Comparison of ENCODE assay signal across 8 cellular contexts in the genomic region with DNA sequence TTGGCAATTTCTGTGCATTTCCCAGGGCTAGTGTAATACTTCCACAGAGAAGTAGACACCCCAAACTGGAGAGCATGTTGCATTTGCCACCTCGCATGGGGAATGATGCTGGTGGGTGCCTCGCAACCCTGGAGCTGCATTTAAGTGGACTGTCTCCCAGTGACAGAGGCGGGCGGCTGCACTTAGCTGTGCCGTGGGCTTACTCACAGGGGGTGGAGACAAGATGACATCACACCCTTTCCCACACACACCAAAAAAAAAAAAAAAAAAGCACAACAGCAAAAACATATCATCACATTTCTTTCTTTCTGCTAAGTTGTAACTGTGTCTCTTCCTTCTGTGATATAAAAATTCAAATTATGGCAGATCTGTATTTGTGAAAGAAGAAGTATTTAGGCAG. TPM values are rescaled to one million over a fixed set of nuclear protein-coding genes. Genes with fewer than 3 reads are reported as not detected.
DNase-seq lines count a peak whose midpoint lies in the region; ATAC-seq and TF ChIP-seq lines count a peak whose summit lies in the region.

TSS of gene ABI3BP (minus strand) at position 113 of the 400 bp plus-strand sequence. CDS start at position 76, 37 bp downstream.

- TF ChIP-seq CTCF in BJ (IDR thresholded peaks at IDR 0.05; ENCODE audit: insufficient read depth, low read depth, low read length) (no peak), epithelial cell of esophagus (IDR thresholded peaks at IDR 0.05; ENCODE audit: insufficient read depth, low read depth, low read length, missing control alignments) (no peak), mucosa of descending colon (IDR thresholded peaks at IDR 0.05) (no peak), uterus (IDR thresholded peaks at IDR 0.05) (no peak)

- H3K4me1 ChIP-seq in mucosa of descending colon (ENCODE audit: low read depth) (peaks cover 14% of the 10 kb centered on the region), uterus (no peaks in the 10 kb centered on the region)

- DNase-seq in BJ (ENCODE audit: low read depth) (peak; percentile 44), OCI-M1 (lab: John Stamatoyannopoulos, UW) (peak; percentile 73), epithelial cell of esophagus (ENCODE audit: low read depth) (peak; percentile 86), mucosa of descending colon (peak; percentile 44 to 71 (median 56)), uterus (peak; percentile 77 to 86), SHP77 (lab: John Stamatoyannopoulos, UW) (no peak)

- H3K4me3 ChIP-seq in BJ (ENCODE audit: low read depth, low read length): peak within 1 kb of the TSS; percentile 44
- peak within 1 kb of the TSS; percentile 26 for H3K4me3 ChIP-seq in epithelial cell of esophagus (ENCODE audit: low read length)
- no peak within 1 kb of the TSS for H3K4me3 ChIP-seq in mucosa of descending colon
- peak within 1 kb of the TSS; percentile 20 to 41 for H3K4me3 ChIP-seq in uterus

- H3K27me3 ChIP-seq in BJ (ENCODE audit: control insufficient read depth, insufficient read depth, low read length): no peaks in the 10 kb centered on the region
- no peaks in the 10 kb centered on the region for H3K27me3 ChIP-seq in uterus

- CTCF ChIA-PET in BJ (lab: Yijun Ruan, JAX): interaction anchor here (0.6 kb wide), 1 partner anchor 40 kb away, joined by 5 read pairs; no protein-coding TSS in a partner anchor

- POLR2A ChIA-PET in BJ (lab: Charles Lee): no interaction called here

- H3K36me3 ChIP-seq in BJ (ENCODE audit: control insufficient read depth, insufficient read depth, low read length) (no peaks in the 10 kb centered on the region), mucosa of descending colon (ENCODE audit: low read depth) (no peaks in the 10 kb centered on the region), uterus (no peaks in the 10 kb centered on the region)

- peak; percentile 56 to 61 for TF ChIP-seq POLR2A in uterus (IDR thresholded peaks at IDR 0.05)

- peak within 1 kb of the TSS; percentile 78 to 91 for H3K27ac ChIP-seq in uterus

- H3K9me3 ChIP-seq in mucosa of descending colon: no peaks in the 10 kb centered on the region
- no peaks in the 10 kb centered on the region for H3K9me3 ChIP-seq in uterus

- intact Hi-C loops in mucosa of descending colon (cut with DNase I, micrococcal nuclease): no loop called here
- intact Hi-C loops in uterus (cut with DNase I; ENCODE audit: low total_unique reads): no loop called here

- peak; percentile 82 for ATAC-seq in mucosa of descending colon
- ATAC-seq in GM21526 (IDR thresholded peaks at IDR 0.05; ENCODE audit: low FRiP score, unreplicated experiment): no peak
- no peak for ATAC-seq in GM19395 (IDR thresholded peaks at IDR 0.05; ENCODE audit: unreplicated experiment)

RNA-seq across cellular contexts. Expression of gene ABI3BP, which starts in this region (rescaled TPM):
- 16.3 and 17.6 TPM in 2 replicates for polyA plus RNA-seq in BJ (2011; rRNA removed)
- 3.4 and 5.9 TPM in 2 replicates for polyA minus RNA-seq in BJ (2011; rRNA and poly(A)+ RNA removed)
- total RNA-seq in mucosa of descending colon: 10 to 100 TPM; 13.5 to 70.8 (median 47.0) TPM
- 100 to 1,000 TPM in 2 of 4 donors, 10 to 100 TPM in 2; 38.8 to 156 (median 89.2) TPM for total RNA-seq in uterus

Comparison
In these comparisons a context has a peak if more than half of its experiments do, and no peak if none do; other contexts are left out.
1. DNase-seq: peak in BJ (single experiment), OCI-M1 (single experiment), epithelial cell of esophagus (single experiment), mucosa of descending colon (3 of 3) and uterus (2 of 2); none in SHP77 (0 of 2).